ENCODE assay signal across 1 cellular context in genomic region chr19:29942404-29943261, GRCh38.
TF ChIP-seq lines count a peak whose summit lies in the region.

No MANE protein-coding gene starts in this region.

TF ChIP-seq in HepG2, 621 proteins besides CTCF, POLR2A, EP300 and RAD21 (continued from another document and continues in another):
- 0 out of 2 replicates have a peak, but pooled peaks have one; percentile 36 for TF ChIP-seq ZNF816 (CRISPR knock-in tag; IDR thresholded peaks at IDR 0.05; ENCODE audit: borderline replicate concordance)
- TF ChIP-seq SMAD3 (CRISPR knock-in tag; IDR thresholded peaks at IDR 0.05), result 0 out of 2 replicates have a peak, but pooled peaks have one; percentile 39
- peak; percentile 45; the same call in 1 of the 2 replicates for TF ChIP-seq TFDP1 (CRISPR knock-in tag; IDR thresholded peaks at IDR 0.05; ENCODE audit: borderline replicate concordance)
- TF ChIP-seq KAT8 (CRISPR knock-in tag; IDR thresholded peaks at IDR 0.05), result peak; percentile 50; the same call in 1 of the 2 replicates
- TF ChIP-seq SPEN (CRISPR knock-in tag; IDR thresholded peaks at IDR 0.05; ENCODE audit: low read depth), result 0 out of 2 replicates have a peak, but pooled peaks have one; percentile 33
- peak; percentile 71 for TF ChIP-seq BORCS8-MEF2B (CRISPR knock-in tag; IDR thresholded peaks at IDR 0.05)
- no peak for TF ChIP-seq EZH2 (conservative IDR thresholded peaks at IDR 0.05; ENCODE audit: low read depth, low read length)
- 0 out of 2 replicates have a peak, but pooled peaks have one; percentile 41 for TF ChIP-seq ZHX2 (IDR thresholded peaks at IDR 0.05; ENCODE audit: low read depth)
- TF ChIP-seq ZHX2 (CRISPR knock-in tag; IDR thresholded peaks at IDR 0.05; ENCODE audit: borderline replicate concordance), result no peak
- peak; percentile 47; the same call in 1 of the 2 replicates for TF ChIP-seq ZZZ3 (CRISPR knock-in tag; IDR thresholded peaks at IDR 0.05; ENCODE audit: borderline replicate concordance)
- no peak; the same call in 1 of the 2 replicates for TF ChIP-seq ZMYM3 (CRISPR knock-in tag; IDR thresholded peaks at IDR 0.05)
- TF ChIP-seq, protein P1, sequence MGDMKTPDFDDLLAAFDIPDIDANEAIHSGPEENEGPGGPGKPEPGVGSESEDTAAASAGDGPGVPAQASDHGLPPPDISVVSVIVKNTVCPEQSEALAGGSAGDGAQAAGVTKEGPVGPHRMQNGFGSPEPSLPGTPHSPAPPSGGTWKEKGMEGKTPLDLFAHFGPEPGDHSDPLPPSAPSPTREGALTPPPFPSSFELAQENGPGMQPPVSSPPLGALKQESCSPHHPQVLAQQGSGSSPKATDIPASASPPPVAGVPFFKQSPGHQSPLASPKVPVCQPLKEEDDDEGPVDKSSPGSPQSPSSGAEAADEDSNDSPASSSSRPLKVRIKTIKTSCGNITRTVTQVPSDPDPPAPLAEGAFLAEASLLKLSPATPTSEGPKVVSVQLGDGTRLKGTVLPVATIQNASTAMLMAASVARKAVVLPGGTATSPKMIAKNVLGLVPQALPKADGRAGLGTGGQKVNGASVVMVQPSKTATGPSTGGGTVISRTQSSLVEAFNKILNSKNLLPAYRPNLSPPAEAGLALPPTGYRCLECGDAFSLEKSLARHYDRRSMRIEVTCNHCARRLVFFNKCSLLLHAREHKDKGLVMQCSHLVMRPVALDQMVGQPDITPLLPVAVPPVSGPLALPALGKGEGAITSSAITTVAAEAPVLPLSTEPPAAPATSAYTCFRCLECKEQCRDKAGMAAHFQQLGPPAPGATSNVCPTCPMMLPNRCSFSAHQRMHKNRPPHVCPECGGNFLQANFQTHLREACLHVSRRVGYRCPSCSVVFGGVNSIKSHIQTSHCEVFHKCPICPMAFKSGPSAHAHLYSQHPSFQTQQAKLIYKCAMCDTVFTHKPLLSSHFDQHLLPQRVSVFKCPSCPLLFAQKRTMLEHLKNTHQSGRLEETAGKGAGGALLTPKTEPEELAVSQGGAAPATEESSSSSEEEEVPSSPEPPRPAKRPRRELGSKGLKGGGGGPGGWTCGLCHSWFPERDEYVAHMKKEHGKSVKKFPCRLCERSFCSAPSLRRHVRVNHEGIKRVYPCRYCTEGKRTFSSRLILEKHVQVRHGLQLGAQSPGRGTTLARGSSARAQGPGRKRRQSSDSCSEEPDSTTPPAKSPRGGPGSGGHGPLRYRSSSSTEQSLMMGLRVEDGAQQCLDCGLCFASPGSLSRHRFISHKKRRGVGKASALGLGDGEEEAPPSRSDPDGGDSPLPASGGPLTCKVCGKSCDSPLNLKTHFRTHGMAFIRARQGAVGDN (CRISPR knock-in tag; IDR thresholded peaks at IDR 0.05), result peak; percentile 86
- TF ChIP-seq HMGXB4 (CRISPR knock-in tag; IDR thresholded peaks at IDR 0.05; ENCODE audit: borderline replicate concordance in 1 of 2, low read depth in 1 of 2), result peak in 1 of 2 experiments; percentile 68; a peak in 1 of 4 replicates
- TF ChIP-seq ZFY (CRISPR knock-in tag; IDR thresholded peaks at IDR 0.05), result peak; percentile 97
- TF ChIP-seq BHLHE40 (IDR thresholded peaks at IDR 0.05; ENCODE audit: low read length), result no peak
- TF ChIP-seq, protein P2, sequence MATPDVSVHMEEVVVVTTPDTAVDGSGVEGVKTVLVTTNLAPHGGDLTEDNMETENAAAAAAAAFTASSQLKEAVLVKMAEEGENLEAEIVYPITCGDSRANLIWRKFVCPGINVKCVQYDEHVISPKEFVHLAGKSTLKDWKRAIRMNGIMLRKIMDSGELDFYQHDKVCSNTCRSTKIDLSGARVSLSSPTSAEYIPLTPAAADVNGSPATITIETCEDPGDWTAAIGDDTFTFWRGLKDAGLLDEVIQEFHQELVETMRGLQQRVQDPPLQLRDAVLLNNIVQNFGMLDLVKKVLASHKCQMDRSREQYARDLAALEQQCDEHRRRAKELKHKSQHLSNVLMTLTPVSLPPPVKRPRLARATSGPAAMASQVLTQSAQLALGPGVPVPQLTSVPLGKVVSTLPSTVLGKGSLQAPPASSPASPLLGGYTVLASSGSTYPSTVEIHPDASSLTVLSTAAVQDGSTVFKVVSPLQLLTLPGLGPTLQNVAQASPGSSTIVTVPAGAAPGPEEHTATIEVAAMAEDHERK (CRISPR knock-in tag; IDR thresholded peaks at IDR 0.05; ENCODE audit: low read depth), result no peak
- 0 out of 2 replicates have a peak, but pooled peaks have one; percentile 50 for TF ChIP-seq ZFP36L1 (CRISPR knock-in tag; IDR thresholded peaks at IDR 0.05)
- no peak for TF ChIP-seq ZNF34 (CRISPR knock-in tag; IDR thresholded peaks at IDR 0.05; ENCODE audit: borderline replicate concordance)
- peak; percentile 55; the same call in 1 of the 3 replicates for TF ChIP-seq MXI1 (IDR thresholded peaks at IDR 0.05; ENCODE audit: borderline replicate concordance, low read depth, low read length)
- peak; percentile 53; the same call in 1 of the 2 replicates for TF ChIP-seq ZNF543 (CRISPR knock-in tag; IDR thresholded peaks at IDR 0.05)
- 0 out of 2 replicates have a peak, but pooled peaks have one; percentile 43 for TF ChIP-seq ZNF563 (CRISPR knock-in tag; IDR thresholded peaks at IDR 0.05)
- 0 out of 2 replicates have a peak, but pooled peaks have one; percentile 48 for TF ChIP-seq ZNF30 (CRISPR knock-in tag; IDR thresholded peaks at IDR 0.05)
- TF ChIP-seq ZNF205 (CRISPR knock-in tag; IDR thresholded peaks at IDR 0.05), result 0 out of 2 replicates have a peak, but pooled peaks have one; percentile 29
- TF ChIP-seq MLX (CRISPR knock-in tag; IDR thresholded peaks at IDR 0.05), result peak; percentile 41; the same call in 1 of the 2 replicates
- peak; percentile 18; the same call in 1 of the 2 replicates for TF ChIP-seq TFAP4 (IDR thresholded peaks at IDR 0.05; ENCODE audit: borderline replicate concordance, low read depth)
- peak; percentile 62 for TF ChIP-seq AGO2 (optimal IDR thresholded peaks at IDR 0.05; ENCODE audit: low read depth, low read length)
- no peak for TF ChIP-seq NONO (IDR thresholded peaks at IDR 0.05)
- peak; percentile 66 for TF ChIP-seq NONO (CRISPR knock-in tag; conservative IDR thresholded peaks at IDR 0.05)
- TF ChIP-seq STAG1 (CRISPR knock-in tag; IDR thresholded peaks at IDR 0.05), result no peak
- TF ChIP-seq ZBTB14 (CRISPR knock-in tag; IDR thresholded peaks at IDR 0.05), result peak; percentile 44
- 0 out of 2 replicates have a peak, but pooled peaks have one; percentile 26 for TF ChIP-seq ZMYM2 (CRISPR knock-in tag; IDR thresholded peaks at IDR 0.05)
- TF ChIP-seq NCOA5 (CRISPR knock-in tag; IDR thresholded peaks at IDR 0.05), result no peak
- no peak for TF ChIP-seq LCORL (IDR thresholded peaks at IDR 0.05)
- 0 out of 2 replicates have a peak, but pooled peaks have one; percentile 29 for TF ChIP-seq LCORL (CRISPR knock-in tag; IDR thresholded peaks at IDR 0.05)
- TF ChIP-seq, protein P3, sequence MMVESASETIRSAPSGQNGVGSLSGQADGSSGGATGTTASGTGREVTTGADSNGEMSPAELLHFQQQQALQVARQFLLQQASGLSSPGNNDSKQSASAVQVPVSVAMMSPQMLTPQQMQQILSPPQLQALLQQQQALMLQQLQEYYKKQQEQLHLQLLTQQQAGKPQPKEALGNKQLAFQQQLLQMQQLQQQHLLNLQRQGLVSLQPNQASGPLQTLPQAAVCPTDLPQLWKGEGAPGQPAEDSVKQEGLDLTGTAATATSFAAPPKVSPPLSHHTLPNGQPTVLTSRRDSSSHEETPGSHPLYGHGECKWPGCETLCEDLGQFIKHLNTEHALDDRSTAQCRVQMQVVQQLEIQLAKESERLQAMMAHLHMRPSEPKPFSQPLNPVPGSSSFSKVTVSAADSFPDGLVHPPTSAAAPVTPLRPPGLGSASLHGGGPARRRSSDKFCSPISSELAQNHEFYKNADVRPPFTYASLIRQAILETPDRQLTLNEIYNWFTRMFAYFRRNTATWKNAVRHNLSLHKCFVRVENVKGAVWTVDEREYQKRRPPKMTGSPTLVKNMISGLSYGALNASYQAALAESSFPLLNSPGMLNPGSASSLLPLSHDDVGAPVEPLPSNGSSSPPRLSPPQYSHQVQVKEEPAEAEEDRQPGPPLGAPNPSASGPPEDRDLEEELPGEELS (CRISPR knock-in tag; IDR thresholded peaks at IDR 0.05), result peak; percentile 42; the same call in 1 of the 2 replicates
- TF ChIP-seq DMAP1 (CRISPR knock-in tag; IDR thresholded peaks at IDR 0.05), result peak; percentile 91
- peak; percentile 40 for TF ChIP-seq HNRNPLL (IDR thresholded peaks at IDR 0.05; ENCODE audit: low read depth, low read length, poor library complexity, severe bottlenecking)
- TF ChIP-seq TCF7 (IDR thresholded peaks at IDR 0.05; ENCODE audit: low read depth), result no peak
- TF ChIP-seq PHF20 (CRISPR knock-in tag; IDR thresholded peaks at IDR 0.05), result peak; percentile 57
- TF ChIP-seq NFKB2 (CRISPR knock-in tag; IDR thresholded peaks at IDR 0.05; ENCODE audit: borderline replicate concordance), result peak; percentile 84; the same call in 1 of the 2 replicates
- TF ChIP-seq ZNF333 (CRISPR knock-in tag; IDR thresholded peaks at IDR 0.05; ENCODE audit: borderline replicate concordance), result peak; percentile 57; the same call in 1 of the 2 replicates
- TF ChIP-seq MAZ (IDR thresholded peaks at IDR 0.05; ENCODE audit: borderline replicate concordance, low read depth, low read length), result no peak
- TF ChIP-seq MAZ (CRISPR knock-in tag; IDR thresholded peaks at IDR 0.05; ENCODE audit: low read depth), result peak; percentile 7; the same call in 1 of the 2 replicates
